ENCODE assay signal across 17 cellular contexts in the genomic region with DNA sequence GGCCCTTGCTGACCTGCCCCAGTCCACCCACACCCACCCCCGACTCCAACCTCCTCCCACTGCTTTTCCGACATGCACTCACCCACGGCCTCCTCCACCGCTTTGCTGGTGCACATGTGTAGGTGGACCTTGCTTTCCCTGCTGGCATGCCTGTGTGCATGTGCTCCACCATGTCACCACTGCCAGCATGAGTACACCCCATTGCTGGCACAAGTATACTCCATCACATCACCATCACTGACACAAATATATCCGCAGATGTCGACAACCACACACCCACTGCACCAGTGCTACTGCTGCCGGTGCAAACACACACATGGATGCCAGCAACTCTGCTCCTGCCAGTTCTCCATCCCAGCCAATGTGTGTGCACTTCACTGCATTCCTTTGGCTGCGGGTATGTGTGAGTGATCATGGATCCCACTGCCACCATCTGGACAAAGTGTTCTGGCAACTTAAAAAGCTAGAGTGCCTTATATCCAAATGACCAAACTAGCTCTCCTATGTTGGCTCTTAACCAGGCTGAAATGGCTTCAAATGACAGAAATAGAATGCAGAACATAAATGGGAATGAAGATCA.
DNase-seq lines count a peak whose midpoint lies in the region; ATAC-seq and TF ChIP-seq lines count a peak whose summit lies in the region.
"Had no signal": no experiment of that assay in that cellular context is flagged by ENCODE, and none has a peak within 500 bp of the region (broad histone marks: within the 10 kb centered on the region; RNA-seq: fewer than 3 reads in every experiment).

No MANE protein-coding gene starts in this region.

- H3K27me3 ChIP-seq in HCT116 (ENCODE audit: insufficient read depth, low read length) (no peaks in the 10 kb centered on the region), WERI-Rb-1 (ENCODE audit: insufficient read depth, low read depth, severe bottlenecking) (no peaks in the 10 kb centered on the region)
- H3K27me3 ChIP-seq: heart right ventricle, Peyer's patch, vagina had no signal

- H2AFZ ChIP-seq in HCT116 (ENCODE audit: low read depth, low read length, poor library complexity, severe bottlenecking) = peak overlapping the region; percentile 78

- H3K4me1 ChIP-seq in HCT116 (ENCODE audit: control insufficient read depth in 1 of 2, insufficient read depth in 2 of 2, low read length in 2 of 2) = peaks cover 0 to 8% of the 10 kb centered on the region in 2 experiments; a peak in 2 of 4 replicates
- H3K4me1 ChIP-seq: heart right ventricle, Peyer's patch, vagina had no signal

- H3K4me3 ChIP-seq in HCT116 (replicated peaks in 1 of 2; ENCODE audit: low read depth in 1 of 2, low read length in 2 of 2) (no peak overlapping the region), WERI-Rb-1 (ENCODE audit: low read depth, low read length) (no peak overlapping the region)
- H3K4me3 ChIP-seq: heart right ventricle, Peyer's patch, vagina had no signal

- no peaks in the 10 kb centered on the region for H3K9me2 ChIP-seq in HCT116 (ENCODE audit: insufficient read depth)

- no peak overlapping the region for H3K9ac ChIP-seq in HCT116 (ENCODE audit: low read length)

- no peak for TF ChIP-seq POLR2A in HCT116 (IDR thresholded peaks at IDR 0.05; ENCODE audit: borderline replicate concordance, extremely low read depth, insufficient read depth, insufficient read length)

- H3K27ac ChIP-seq in HCT116 (ENCODE audit: low read depth, low read length) (no peak overlapping the region), WERI-Rb-1 (no peak overlapping the region)
- H3K27ac ChIP-seq: heart right ventricle, Peyer's patch, vagina had no signal

- RAD21 ChIA-PET in HCT116 (lab: Charles Lee; ENCODE audit: low non-redundant PET in 1 of 2, low total read pairs in 2 of 2, uncharacterized antibody in 2 of 2, unreplicated experiment in 2 of 2) = no interaction called here

- no peaks in the 10 kb centered on the region for H3K79me2 ChIP-seq in HCT116 (ENCODE audit: insufficient read depth, low read length)

- H3K36me3 ChIP-seq in HCT116 (ENCODE audit: control insufficient read depth in 1 of 2, insufficient read depth in 2 of 2, low read length in 2 of 2) = no peaks in the 10 kb centered on the region
- no peaks in the 10 kb centered on the region for H3K36me3 ChIP-seq in WERI-Rb-1
- H3K36me3 ChIP-seq: heart right ventricle, Peyer's patch, vagina had no signal

- intact Hi-C loops in HCT116 (cut with micrococcal nuclease) = loop anchor here (5.0 kb wide), 1 partner anchor 228 kb away; no protein-coding TSS in a partner anchor
- intact Hi-C loops in left colon (cut with DNase I, micrococcal nuclease) = no loop called here
- intact Hi-C loops in left ventricle myocardium superior (cut with micrococcal nuclease) = no loop called here

- TF ChIP-seq RAD21 in HCT116 (IDR thresholded peaks at IDR 0.05; ENCODE audit: low read depth) = peak; percentile 62

- TF ChIP-seq CTCF in HCT116 (IDR thresholded peaks at IDR 0.05 in 2 of 3, conservative IDR thresholded peaks at IDR 0.05 in 1 of 3; ENCODE audit: borderline replicate concordance in 1 of 3, insufficient read depth in 1 of 3, low read depth in 2 of 3, low read length in 2 of 3) (peak; percentile 12 to 18 (median 14); a peak in 2 of 6 replicates), WERI-Rb-1 (IDR thresholded peaks at IDR 0.05; ENCODE audit: low read depth, low read length) (peak; percentile 24; the same call in 1 of the 2 replicates)

- POLR2A ChIA-PET in HCT116 (lab: Charles Lee) = no interaction called here

- no TSS peak for BruUV-seq in HCT116 (replicated peaks; lab: Mats Ljungman, UMichigan)

- no peaks in the 10 kb centered on the region for H3K9me3 ChIP-seq in HCT116 (ENCODE audit: control insufficient read depth in 1 of 2, insufficient read depth in 1 of 2, low read depth in 1 of 2, low read length in 2 of 2)
- H3K9me3 ChIP-seq in WERI-Rb-1 (ENCODE audit: severe bottlenecking) = no peaks in the 10 kb centered on the region
- H3K9me3 ChIP-seq: Peyer's patch, vagina had no signal

- DNase-seq in A172 (ENCODE audit: low spot score) (peak; percentile 20), HCT116 (ENCODE audit: low read depth, low spot score) (peak; percentile 18), WERI-Rb-1 (no peak), left colon (peak in 1 of 2 donors; percentile 6), middle frontal gyrus (ENCODE audit: extremely low spot score, low spot score) (no peak), left ventricle myocardium superior (no peak), DMS153 (lab: John Stamatoyannopoulos, UW) (no peak)
- DNase-seq: activated CD8-positive, alpha-beta T cell treated with anti-CD3 and anti-CD28 coated beads, Interleukin-2, amount 10 ng/mL, durations not matched to agents 7 days and 5 days; COR-L47; heart right ventricle; NCI-H187; NCI-H510A treated with DMSO at 0.1 percent for 48 hours; Peyer's patch; stimulated activated naive CD8-positive, alpha-beta T cell treated with anti-CD3 and anti-CD28 coated beads, Interleukin-15, amount 100 ng/mL, for 72 hours; SW 1271 had no signal

- ATAC-seq in HCT116 (peak; percentile 87), left colon (peak; percentile 59), left ventricle myocardium superior (no peak), HG02973 (IDR thresholded peaks at IDR 0.05; ENCODE audit: unreplicated experiment) (no peak)
- ATAC-seq: activated CD8-positive, alpha-beta T cell treated with anti-CD3 and anti-CD28 coated beads, Interleukin-2, amount 10 ng/mL, durations not matched to agents 7 days and 5 days; heart right ventricle; stimulated activated naive CD8-positive, alpha-beta T cell treated with anti-CD3 and anti-CD28 coated beads, Interleukin-15, amount 100 ng/mL, for 72 hours had no signal

- H3K4me2 ChIP-seq in HCT116 (ENCODE audit: low read length) = no peak overlapping the region

- CTCF ChIA-PET in HCT116 (lab: Charles Lee) = interaction anchor here (0.7 to 1.4 kb wide), 3 partner anchors 9 to 411 kb away, joined by 3 to 6 read pairs (median 6); no protein-coding TSS in a partner anchor

- no peaks in the 10 kb centered on the region for H4K20me1 ChIP-seq in HCT116 (ENCODE audit: insufficient read depth)

TF ChIP-seq in HCT116, 20 proteins besides CTCF, POLR2A, EP300 and RAD21:
- no peak for TF ChIP-seq ZFX (IDR thresholded peaks at IDR 0.05)
- no peak for TF ChIP-seq EZH2phosphoT487 (IDR thresholded peaks at IDR 0.05; ENCODE audit: borderline replicate concordance)
- no peak for TF ChIP-seq EZH2 (IDR thresholded peaks at IDR 0.05)
- no peak for TF ChIP-seq EGR1 (IDR thresholded peaks at IDR 0.05; ENCODE audit: low read depth)
- TF ChIP-seq POLR2AphosphoS5 (IDR thresholded peaks at IDR 0.05; ENCODE audit: low read depth, low read length) = no peak
- TF ChIP-seq, protein P1, sequence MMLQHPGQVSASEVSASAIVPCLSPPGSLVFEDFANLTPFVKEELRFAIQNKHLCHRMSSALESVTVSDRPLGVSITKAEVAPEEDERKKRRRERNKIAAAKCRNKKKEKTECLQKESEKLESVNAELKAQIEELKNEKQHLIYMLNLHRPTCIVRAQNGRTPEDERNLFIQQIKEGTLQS (IDR thresholded peaks at IDR 0.05) = no peak
- no peak for TF ChIP-seq CEBPB (IDR thresholded peaks at IDR 0.05; ENCODE audit: low read depth)
- no peak for TF ChIP-seq JUND (IDR thresholded peaks at IDR 0.05)
- TF ChIP-seq, protein P2, sequence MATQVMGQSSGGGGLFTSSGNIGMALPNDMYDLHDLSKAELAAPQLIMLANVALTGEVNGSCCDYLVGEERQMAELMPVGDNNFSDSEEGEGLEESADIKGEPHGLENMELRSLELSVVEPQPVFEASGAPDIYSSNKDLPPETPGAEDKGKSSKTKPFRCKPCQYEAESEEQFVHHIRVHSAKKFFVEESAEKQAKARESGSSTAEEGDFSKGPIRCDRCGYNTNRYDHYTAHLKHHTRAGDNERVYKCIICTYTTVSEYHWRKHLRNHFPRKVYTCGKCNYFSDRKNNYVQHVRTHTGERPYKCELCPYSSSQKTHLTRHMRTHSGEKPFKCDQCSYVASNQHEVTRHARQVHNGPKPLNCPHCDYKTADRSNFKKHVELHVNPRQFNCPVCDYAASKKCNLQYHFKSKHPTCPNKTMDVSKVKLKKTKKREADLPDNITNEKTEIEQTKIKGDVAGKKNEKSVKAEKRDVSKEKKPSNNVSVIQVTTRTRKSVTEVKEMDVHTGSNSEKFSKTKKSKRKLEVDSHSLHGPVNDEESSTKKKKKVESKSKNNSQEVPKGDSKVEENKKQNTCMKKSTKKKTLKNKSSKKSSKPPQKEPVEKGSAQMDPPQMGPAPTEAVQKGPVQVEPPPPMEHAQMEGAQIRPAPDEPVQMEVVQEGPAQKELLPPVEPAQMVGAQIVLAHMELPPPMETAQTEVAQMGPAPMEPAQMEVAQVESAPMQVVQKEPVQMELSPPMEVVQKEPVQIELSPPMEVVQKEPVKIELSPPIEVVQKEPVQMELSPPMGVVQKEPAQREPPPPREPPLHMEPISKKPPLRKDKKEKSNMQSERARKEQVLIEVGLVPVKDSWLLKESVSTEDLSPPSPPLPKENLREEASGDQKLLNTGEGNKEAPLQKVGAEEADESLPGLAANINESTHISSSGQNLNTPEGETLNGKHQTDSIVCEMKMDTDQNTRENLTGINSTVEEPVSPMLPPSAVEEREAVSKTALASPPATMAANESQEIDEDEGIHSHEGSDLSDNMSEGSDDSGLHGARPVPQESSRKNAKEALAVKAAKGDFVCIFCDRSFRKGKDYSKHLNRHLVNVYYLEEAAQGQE (IDR thresholded peaks at IDR 0.05; ENCODE audit: low read depth) = no peak
- TF ChIP-seq ZNF274 (IDR thresholded peaks at IDR 0.05; ENCODE audit: low read depth, low read length) = no peak
- TF ChIP-seq, protein P3, sequence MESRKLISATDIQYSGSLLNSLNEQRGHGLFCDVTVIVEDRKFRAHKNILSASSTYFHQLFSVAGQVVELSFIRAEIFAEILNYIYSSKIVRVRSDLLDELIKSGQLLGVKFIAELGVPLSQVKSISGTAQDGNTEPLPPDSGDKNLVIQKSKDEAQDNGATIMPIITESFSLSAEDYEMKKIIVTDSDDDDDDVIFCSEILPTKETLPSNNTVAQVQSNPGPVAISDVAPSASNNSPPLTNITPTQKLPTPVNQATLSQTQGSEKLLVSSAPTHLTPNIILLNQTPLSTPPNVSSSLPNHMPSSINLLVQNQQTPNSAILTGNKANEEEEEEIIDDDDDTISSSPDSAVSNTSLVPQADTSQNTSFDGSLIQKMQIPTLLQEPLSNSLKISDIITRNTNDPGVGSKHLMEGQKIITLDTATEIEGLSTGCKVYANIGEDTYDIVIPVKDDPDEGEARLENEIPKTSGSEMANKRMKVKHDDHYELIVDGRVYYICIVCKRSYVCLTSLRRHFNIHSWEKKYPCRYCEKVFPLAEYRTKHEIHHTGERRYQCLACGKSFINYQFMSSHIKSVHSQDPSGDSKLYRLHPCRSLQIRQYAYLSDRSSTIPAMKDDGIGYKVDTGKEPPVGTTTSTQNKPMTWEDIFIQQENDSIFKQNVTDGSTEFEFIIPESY (IDR thresholded peaks at IDR 0.05; ENCODE audit: extremely low read depth, insufficient replicate concordance, low read length) = no peak
- no peak for TF ChIP-seq SP1 (IDR thresholded peaks at IDR 0.05; ENCODE audit: low read depth)
- TF ChIP-seq YY1 (IDR thresholded peaks at IDR 0.05; ENCODE audit: extremely low read depth, insufficient replicate concordance, low read depth, low read length) = no peak

Comparison
In these comparisons a context has a peak if more than half of its experiments do, and no peak if none do; other contexts are left out.
1. DNase-seq: peak in A172 (single experiment) and HCT116 (single experiment); none in WERI-Rb-1 (single experiment), middle frontal gyrus (single experiment), left ventricle myocardium superior (single experiment) and DMS153 (single experiment).
2. ATAC-seq: peak in HCT116 (single experiment) and left colon (single experiment); none in left ventricle myocardium superior (single experiment) and HG02973 (single experiment).